In the genomic region with DNA sequence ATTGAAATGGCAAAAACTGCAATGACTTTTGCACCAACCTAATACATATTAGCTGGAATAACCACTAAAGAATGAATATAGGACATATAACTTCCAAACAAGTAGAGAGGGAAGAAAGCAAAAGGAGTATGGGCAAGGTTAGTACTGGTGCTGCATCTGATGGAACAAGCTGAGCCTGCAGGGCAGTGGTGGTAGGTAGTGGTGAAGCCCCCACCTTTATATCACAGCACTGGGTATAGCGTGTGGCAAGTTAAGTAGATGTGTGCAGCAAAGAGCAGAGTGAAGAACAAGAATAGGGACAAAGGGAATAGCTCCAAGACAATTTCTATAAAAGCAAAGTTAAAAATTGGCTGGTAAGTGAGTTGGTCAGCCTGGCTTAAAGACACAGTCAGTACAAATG, we compare ENCODE assay signal across 17 cellular contexts.
DNase-seq lines count a peak whose midpoint lies in the region; ATAC-seq, FAIRE-seq and TF ChIP-seq lines count a peak whose summit lies in the region.
"Had no signal": no experiment of that assay in that cellular context is flagged by ENCODE, and none has a peak within 500 bp of the region (broad histone marks: within the 10 kb centered on the region; RNA-seq: fewer than 3 reads in every experiment).

No MANE protein-coding gene starts in this region.

- POLR2A ChIA-PET in HEK293T (lab: Yijun Ruan, JAX), result no interaction called here

- H3K4me1 ChIP-seq in upper lobe of right lung, result no peaks in the 10 kb centered on the region
- H3K4me1 ChIP-seq: BLaER1, HAP-1 had no signal

- H3K27me3 ChIP-seq in upper lobe of right lung, result no peaks in the 10 kb centered on the region
- H3K27me3 ChIP-seq: BLaER1 had no signal

- H3K27ac Mint-ChIP-seq in Calu3 (ENCODE audit: unreplicated experiment), result peak overlapping the region; percentile 20
- H3K27ac Mint-ChIP-seq in activated T-cell treated with anti-CD3 and anti-CD28 coated beads, Interleukin-2, amount 50 U/mL, for 24 hours, result no peak overlapping the region
- H3K27ac Mint-ChIP-seq: CD14-positive monocyte, HFFc6, IgD-negative memory B cell had no signal

- intact Hi-C loops in Calu3 (cut with micrococcal nuclease; ENCODE audit: unreplicated experiment) (loop anchor here (5.0 kb wide), 1 partner anchor 463 kb away; no protein-coding TSS in a partner anchor), upper lobe of right lung (cut with DNase I) (no loop called here)

- H3K9me3 Mint-ChIP-seq in Calu3 (ENCODE audit: low read depth, unreplicated experiment), result peaks cover 2% of the 10 kb centered on the region
- H3K9me3 Mint-ChIP-seq in activated T-cell treated with anti-CD3 and anti-CD28 coated beads, Interleukin-2, amount 50 U/mL, for 24 hours, result no peaks in the 10 kb centered on the region
- H3K9me3 Mint-ChIP-seq: CD4-positive, alpha-beta memory T cell; HFFc6; IgD-negative memory B cell had no signal

- H3K27me3 Mint-ChIP-seq in Calu3 (ENCODE audit: unreplicated experiment), result no peaks in the 10 kb centered on the region
- peaks cover 4% of the 10 kb centered on the region for H3K27me3 Mint-ChIP-seq in activated T-cell treated with anti-CD3 and anti-CD28 coated beads, Interleukin-2, amount 50 U/mL, for 24 hours

- no peaks in the 10 kb centered on the region for H3K4me1 Mint-ChIP-seq in Calu3 (ENCODE audit: low read depth, unreplicated experiment)
- no peaks in the 10 kb centered on the region for H3K4me1 Mint-ChIP-seq in activated T-cell treated with anti-CD3 and anti-CD28 coated beads, Interleukin-2, amount 50 U/mL, for 24 hours (ENCODE audit: low read depth)
- H3K4me1 Mint-ChIP-seq: CD14-positive monocyte; CD4-positive, alpha-beta memory T cell; IgD-negative memory B cell had no signal

- H3K36me3 Mint-ChIP-seq in Calu3 (ENCODE audit: insufficient read depth, unreplicated experiment), result peaks cover 59% of the 10 kb centered on the region
- H3K36me3 Mint-ChIP-seq in activated T-cell treated with anti-CD3 and anti-CD28 coated beads, Interleukin-2, amount 50 U/mL, for 24 hours (ENCODE audit: low read depth), result no peaks in the 10 kb centered on the region
- H3K36me3 Mint-ChIP-seq: CD14-positive monocyte; CD4-positive, alpha-beta memory T cell; IgD-negative memory B cell had no signal

- CTCF ChIA-PET in Calu3 (lab: Charles Lee) (no interaction called here), HEK293T (lab: Yijun Ruan, JAX) (no interaction called here)

- no peak overlapping the region for H3K4me3 Mint-ChIP-seq in Calu3 (ENCODE audit: low read depth, unreplicated experiment)
- no peak overlapping the region for H3K4me3 Mint-ChIP-seq in activated T-cell treated with anti-CD3 and anti-CD28 coated beads, Interleukin-2, amount 50 U/mL, for 24 hours
- H3K4me3 Mint-ChIP-seq: CD14-positive monocyte; CD4-positive, alpha-beta memory T cell; HFFc6; IgD-negative memory B cell had no signal

- DNase-seq in Calu3, result no peak
- DNase-seq in HEK293T (ENCODE audit: extremely low spot score), result no peak
- DNase-seq in upper lobe of right lung, result no peak
- DNase-seq in activated T-cell treated with anti-CD3 and anti-CD28 coated beads, Interleukin-2, amount 50 U/mL, for 24 hours, result no peak
- DNase-seq in left lobe of liver (ENCODE audit: low spot score), result no peak
- DNase-seq in RKO (ENCODE audit: low spot score), result no peak
- DNase-seq: 8988T; CD4-positive, alpha-beta memory T cell; DMS79 treated with DMSO at 0.1 percent for 48 hours; GF-D8; HFFc6 had no signal

- no peak overlapping the region for H3K4me3 ChIP-seq in upper lobe of right lung
- H3K4me3 ChIP-seq: BLaER1, HAP-1 had no signal

- ATAC-seq in upper lobe of right lung, result peak; percentile 39
- no peak for ATAC-seq in left lobe of liver

- TF ChIP-seq CTCF in Calu3 (IDR thresholded peaks at IDR 0.05; ENCODE audit: unreplicated experiment), result no peak
- TF ChIP-seq CTCF in upper lobe of right lung (IDR thresholded peaks at IDR 0.05), result no peak

- FAIRE-seq in islet of Langerhans (lab: Jason Lieb, UNC), result peak; percentile 9
- FAIRE-seq: HTR-8/SVneo had no signal

- no peaks in the 10 kb centered on the region for H3K9me3 ChIP-seq in upper lobe of right lung
- H3K9me3 ChIP-seq: BLaER1, HAP-1 had no signal

- H3K36me3 ChIP-seq in upper lobe of right lung, result peaks cover 9% of the 10 kb centered on the region
- H3K36me3 ChIP-seq: BLaER1, HAP-1 had no signal

- H3K27ac ChIP-seq in upper lobe of right lung, result no peak overlapping the region
- H3K27ac ChIP-seq: BLaER1 had no signal

- BruUV-seq in Calu3 (replicated peaks; lab: Mats Ljungman, UMichigan), result no TSS peak

TF ChIP-seq in HEK293T, 16 proteins besides CTCF, POLR2A, EP300 and RAD21:
- TF ChIP-seq ELF4 (IDR thresholded peaks at IDR 0.05) (0 out of 2 replicates have a peak, but pooled peaks have one; percentile 15), FOXM1 (IDR thresholded peaks at IDR 0.05; ENCODE audit: borderline replicate concordance) (no peak)
